In genomic region chr19:46787331-46788100, GRCh38 we compare ENCODE assay signal across 8 cellular contexts. TPM values are rescaled to one million over a fixed set of nuclear protein-coding genes. Genes with fewer than 3 reads are reported as not detected.
A peak's percentile ranks its signal among the peaks of the same experiment; 100 is the strongest.
DNase-seq lines count a peak whose midpoint lies in the region; ATAC-seq and TF ChIP-seq lines count a peak whose summit lies in the region.

No MANE protein-coding gene starts in this region.

- H4K8ac ChIP-seq in trophoblast cell (ENCODE audit: low read depth, low read length) = peak overlapping the region; percentile 10

- peaks cover 45% of the 10 kb centered on the region for H3K4me1 Mint-ChIP-seq in activated CD4-positive, alpha-beta T cell treated with anti-CD3 and anti-CD28 coated beads for 36 hours

- peak overlapping the region; percentile 90 for H3K27ac ChIP-seq in OCI-LY7 (ENCODE audit: low read depth, low read length, poor library complexity, severe bottlenecking)
- peak overlapping the region; percentile 13 for H3K27ac ChIP-seq in cardiac muscle cell
- peak overlapping the region; percentile 72 for H3K27ac ChIP-seq in trophoblast cell (ENCODE audit: low read depth, low read length)

- POLR2A ChIA-PET in activated CD4-positive, alpha-beta T cell treated with anti-CD3 and anti-CD28 coated beads for 36 hours (lab: Charles Lee) = interaction anchor here (0.5 to 1.5 kb wide), 7 partner anchors 10 to 1363 kb away, joined by 3 to 10 read pairs (median 3); partner anchors contain the start of gene CALM3
- POLR2A ChIA-PET in OCI-LY7 (lab: Charles Lee) = interaction anchor here (0.7 to 1.1 kb wide), 3 partner anchors 10 to 65 kb away, joined by 3 read pairs; no protein-coding TSS in a partner anchor

- H2BK120ac ChIP-seq in trophoblast cell (ENCODE audit: insufficient read depth, low read length, poor library complexity) = peak overlapping the region; percentile 84

- H2BK12ac ChIP-seq in trophoblast cell (ENCODE audit: low read length) = peak overlapping the region; percentile 34

- H3K36me3 Mint-ChIP-seq in activated CD4-positive, alpha-beta T cell treated with anti-CD3 and anti-CD28 coated beads for 36 hours (ENCODE audit: low read depth) = peaks cover 49% of the 10 kb centered on the region

- H3K4ac ChIP-seq in trophoblast cell (ENCODE audit: low read depth, low read length) = peak overlapping the region; percentile 40

- peaks cover 1% of the 10 kb centered on the region for H3K9me3 Mint-ChIP-seq in activated CD4-positive, alpha-beta T cell treated with anti-CD3 and anti-CD28 coated beads for 36 hours (ENCODE audit: low read depth)

- no TSS peak for BruUV-seq in OCI-LY7 (replicated peaks; lab: Mats Ljungman, UMichigan)

- no peak for TF ChIP-seq CTCF in OCI-LY7 (conservative IDR thresholded peaks at IDR 0.05; ENCODE audit: low read length)
- no peak for TF ChIP-seq CTCF in cardiac muscle cell (IDR thresholded peaks at IDR 0.05; ENCODE audit: low read depth, low read length)

- no peaks in the 10 kb centered on the region for H3K27me3 ChIP-seq in cardiac muscle cell
- H3K27me3 ChIP-seq in trophoblast cell (ENCODE audit: insufficient read depth, low read length) = no peaks in the 10 kb centered on the region

- H3K79me2 ChIP-seq in OCI-LY7 (ENCODE audit: insufficient read depth, low read depth, low read length) (peaks cover 59% of the 10 kb centered on the region), trophoblast cell (ENCODE audit: control insufficient read depth, insufficient read depth, low read length, poor library complexity) (peaks cover 28% of the 10 kb centered on the region)

- H3K79me1 ChIP-seq in trophoblast cell (ENCODE audit: low read length) = peaks cover 39% of the 10 kb centered on the region

- intact Hi-C loops in activated CD4-positive, alpha-beta T cell treated with anti-CD3 and anti-CD28 coated beads for 36 hours (cut with DNase I, micrococcal nuclease) = loop anchor here (1.0 to 5.0 kb wide), 19 partner anchors 33 to 820 kb away; partner anchors contain the start of genes ARHGAP35 (in 2 of the 2), ZC3H4 (in 2 of the 2), AP2S1 (in 1 of the 2) and BICRA (in 1 of the 2)
- intact Hi-C loops in OCI-LY7 (cut with micrococcal nuclease; ENCODE audit: unreplicated experiment) = loop anchor here (2.0 to 5.0 kb wide), 2 partner anchors 37 to 70 kb away; partner anchors contain the start of gene PRKD2

- H3K4me1 ChIP-seq in OCI-LY7 (ENCODE audit: insufficient read depth, low read length, poor library complexity, severe bottlenecking) = peaks cover 24% of the 10 kb centered on the region
- H3K4me1 ChIP-seq in cardiac muscle cell (ENCODE audit: low read depth) = peaks cover 9% of the 10 kb centered on the region
- peaks cover 21 to 30% of the 10 kb centered on the region in 2 experiments for H3K4me1 ChIP-seq in trophoblast cell (ENCODE audit: control insufficient read depth in 1 of 2, insufficient read depth in 2 of 2, low read length in 2 of 2)

- peak overlapping the region; percentile 83 for H2BK5ac ChIP-seq in trophoblast cell (ENCODE audit: low read depth, low read length, poor library complexity)

- no peak overlapping the region for H3K23ac ChIP-seq in trophoblast cell (ENCODE audit: low read length)

- peaks cover 55% of the 10 kb centered on the region for H3K36me3 ChIP-seq in OCI-LY7 (ENCODE audit: insufficient read depth, low read length)
- no peaks in the 10 kb centered on the region for H3K36me3 ChIP-seq in cardiac muscle cell
- H3K36me3 ChIP-seq in trophoblast cell (ENCODE audit: control insufficient read depth in 1 of 2, insufficient read depth in 2 of 2, low read length in 2 of 2) = peaks cover 15 to 20% of the 10 kb centered on the region in 2 experiments

- H4K20me1 ChIP-seq in OCI-LY7 (ENCODE audit: insufficient read depth, low read length) = peaks cover 11% of the 10 kb centered on the region; the same call in 1 of the 2 replicates

- DNase-seq in activated CD4-positive, alpha-beta T cell treated with anti-CD3 and anti-CD28 coated beads for 36 hours = peak; percentile 66
- DNase-seq in activated CD4-positive, alpha-beta T cell treated with anti-CD3 and anti-CD28 coated beads for 1 hour = no peak
- peak; percentile 56 for DNase-seq in OCI-LY7 (ENCODE audit: low spot score)
- DNase-seq in activated naive CD4-positive, alpha-beta T cell treated with anti-CD3 and anti-CD28 coated beads, Interleukin-2, amount 50 U/mL, for 16 hours = peak; percentile 47
- DNase-seq in cardiac muscle cell (ENCODE audit: low read depth in 1 of 2, low spot score in 1 of 2) = peak; percentile 65 to 89
- DNase-seq in trophoblast cell = peak; percentile 28 to 52
- no peak for DNase-seq in NCI-H1436 (lab: John Stamatoyannopoulos, UW)

- peak overlapping the region; percentile 94 for H3K27ac Mint-ChIP-seq in activated CD4-positive, alpha-beta T cell treated with anti-CD3 and anti-CD28 coated beads for 36 hours

- H3K4me3 Mint-ChIP-seq in activated CD4-positive, alpha-beta T cell treated with anti-CD3 and anti-CD28 coated beads for 36 hours = peak overlapping the region; percentile 94

- H3K9me3 ChIP-seq in OCI-LY7 (ENCODE audit: low read length) (no peaks in the 10 kb centered on the region), cardiac muscle cell (ENCODE audit: low read depth) (no peaks in the 10 kb centered on the region), trophoblast cell (ENCODE audit: insufficient read depth, low read depth, low read length) (no peaks in the 10 kb centered on the region)

- no CpG with 5 or more reads among the region's 74 CpGs for WGBS in trophoblast cell (ENCODE audit: extremely low coverage, insufficient coverage, insufficient read length)

- no peak overlapping the region for H2AFZ ChIP-seq in OCI-LY7 (ENCODE audit: low read length)
- peak overlapping the region; percentile 4 for H2AFZ ChIP-seq in trophoblast cell (ENCODE audit: insufficient read depth, low read length, poor library complexity)

- H3K4me3 ChIP-seq in OCI-LY7 (ENCODE audit: low read depth, low read length, poor library complexity, severe bottlenecking) = peak overlapping the region; percentile 87
- peak overlapping the region; percentile 45 for H3K4me3 ChIP-seq in cardiac muscle cell
- H3K4me3 ChIP-seq in trophoblast cell (ENCODE audit: low read depth, low read length) = peak overlapping the region; percentile 84

- ATAC-seq in activated CD4-positive, alpha-beta T cell treated with anti-CD3 and anti-CD28 coated beads for 36 hours = no peak
- no peak for ATAC-seq in GM18511 (IDR thresholded peaks at IDR 0.05; ENCODE audit: unreplicated experiment)

- CTCF ChIA-PET in activated CD4-positive, alpha-beta T cell treated with anti-CD3 and anti-CD28 coated beads for 36 hours (lab: Charles Lee) = interaction anchor here (0.7 to 2.0 kb wide), 5 partner anchors 8 to 231 kb away, joined by 3 to 6 read pairs (median 3); no protein-coding TSS in a partner anchor
- CTCF ChIA-PET in OCI-LY7 (lab: Charles Lee; ENCODE audit: unreplicated experiment) = no interaction called here

- H3K18ac ChIP-seq in trophoblast cell (ENCODE audit: low read length) = peak overlapping the region; percentile 85

- H3K4me2 ChIP-seq in OCI-LY7 (ENCODE audit: low read length) (peak overlapping the region; percentile 74), trophoblast cell (ENCODE audit: low read length) (peak overlapping the region; percentile 88)

- H4K12ac ChIP-seq in trophoblast cell (ENCODE audit: low read depth, low read length) = peak overlapping the region; percentile 29

- H2AK5ac ChIP-seq in trophoblast cell (ENCODE audit: low read length) = peak overlapping the region; percentile 81

- peak overlapping the region; percentile 95 for H3K14ac ChIP-seq in trophoblast cell (ENCODE audit: low read length)

- peak overlapping the region; percentile 72 for H3K9ac ChIP-seq in trophoblast cell (ENCODE audit: low read length)

- no peaks in the 10 kb centered on the region for H3K27me3 Mint-ChIP-seq in activated CD4-positive, alpha-beta T cell treated with anti-CD3 and anti-CD28 coated beads for 36 hours

- no peaks in the 10 kb centered on the region for H3K9me2 ChIP-seq in OCI-LY7 (ENCODE audit: insufficient read depth, low read length)

- H4K91ac ChIP-seq in trophoblast cell (ENCODE audit: low read depth, low read length) = peak overlapping the region; percentile 81

RNA-seq across cellular contexts. Expression of gene SLC1A5, which starts 0.9 kb away (rescaled TPM):
- 100 to 1,000 TPM; 200 to 227 TPM for total RNA-seq in activated CD4-positive, alpha-beta T cell treated with anti-CD3 and anti-CD28 coated beads for 36 hours
- total RNA-seq in OCI-LY7 (2014; rRNA removed; shearing (Covaris generic)) = 111 and 145 TPM in 2 replicates
- total RNA-seq in OCI-LY7 (2022) (161 and 167 TPM in 2 replicates), cardiac muscle cell (37.9 and 63.6 TPM in 2 replicates)
- 43.0 and 64.9 TPM in 2 replicates for polyA plus RNA-seq in cardiac muscle cell
- 134 and 139 TPM in 2 replicates for polyA plus RNA-seq in trophoblast cell (2013)

RNA-seq across cellular contexts. Expression of gene STRN4, which starts 41.3 kb away (rescaled TPM):
- total RNA-seq in activated CD4-positive, alpha-beta T cell treated with anti-CD3 and anti-CD28 coated beads for 36 hours = 10 to 100 TPM; 56.4 to 56.8 TPM
- 77.8 and 115 TPM in 2 replicates for total RNA-seq in OCI-LY7 (2014; rRNA removed; shearing (Covaris generic))
- total RNA-seq in OCI-LY7 (2022) = 68.0 and 77.3 TPM in 2 replicates
- total RNA-seq in cardiac muscle cell = 115 and 144 TPM in 2 replicates
- 98.4 and 110 TPM in 2 replicates for polyA plus RNA-seq in cardiac muscle cell
- polyA plus RNA-seq in trophoblast cell (2013) = 65.1 and 66.3 TPM in 2 replicates

RNA-seq across cellular contexts. Expression of gene FKRP, which starts 41.7 kb away (rescaled TPM):
- total RNA-seq in activated CD4-positive, alpha-beta T cell treated with anti-CD3 and anti-CD28 coated beads for 36 hours = 10 to 100 TPM; 12.1 to 16.2 TPM
- 15.5 and 24.6 TPM in 2 replicates for total RNA-seq in OCI-LY7 (2014; rRNA removed; shearing (Covaris generic))
- total RNA-seq in OCI-LY7 (2022) (18.9 and 26.6 TPM in 2 replicates), cardiac muscle cell (39.1 and 50.3 TPM in 2 replicates)
- polyA plus RNA-seq in cardiac muscle cell = 20.4 and 25.3 TPM in 2 replicates
- 20.5 TPM in 2 replicates for polyA plus RNA-seq in trophoblast cell (2013)

Comparison
In these comparisons a context has a peak if more than half of its experiments do, and no peak if none do; other contexts are left out.
1. DNase-seq: peak in activated CD4-positive, alpha-beta T cell treated with anti-CD3 and anti-CD28 coated beads for 36 hours (single experiment), OCI-LY7 (single experiment), activated naive CD4-positive, alpha-beta T cell treated with anti-CD3 and anti-CD28 coated beads, Interleukin-2, amount 50 U/mL, for 16 hours (single experiment), cardiac muscle cell (2 of 2) and trophoblast cell (2 of 2); none in activated CD4-positive, alpha-beta T cell treated with anti-CD3 and anti-CD28 coated beads for 1 hour (single experiment) and NCI-H1436 (single experiment).
2. H3K27ac ChIP-seq: peak in every context shown above with its lines; median percentile 90 in OCI-LY7; 72 in trophoblast cell; 13 in cardiac muscle cell.
3. Peak in every context shown above with its lines, with median percentiles within 50 percentile points of each other: H3K4me3 ChIP-seq.